In the genomic region with DNA sequence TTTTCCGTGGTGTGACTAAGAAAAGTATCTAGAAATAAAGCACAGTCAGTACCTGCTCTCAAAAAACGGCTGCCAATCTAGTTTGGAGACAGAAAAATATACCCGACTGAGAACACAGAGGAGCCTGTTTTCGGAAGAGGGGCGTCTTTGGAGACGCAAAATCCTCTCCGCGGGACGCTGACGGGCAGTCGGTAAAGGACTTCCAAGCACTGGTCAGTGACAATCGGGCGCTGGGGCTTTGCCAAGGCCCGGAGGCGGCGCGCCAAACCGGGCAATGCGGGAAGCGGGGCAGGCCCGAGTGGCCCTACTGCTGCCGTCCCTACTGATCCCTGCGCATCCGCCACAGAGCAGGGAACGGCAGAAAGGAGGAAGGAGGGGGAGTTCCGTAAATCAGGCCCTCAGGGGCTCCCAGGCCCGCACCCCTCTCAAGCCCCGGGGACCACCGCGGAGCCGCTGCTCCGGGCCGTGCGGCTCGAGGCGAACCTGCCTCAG, we compare ENCODE assay signal across 1 cellular context.
TF ChIP-seq lines count a peak whose summit lies in the region.

No MANE protein-coding gene starts in this region.

TF ChIP-seq in IMR-90, 13 proteins besides CTCF, POLR2A, EP300 and RAD21:
- TF ChIP-seq, protein P1, sequence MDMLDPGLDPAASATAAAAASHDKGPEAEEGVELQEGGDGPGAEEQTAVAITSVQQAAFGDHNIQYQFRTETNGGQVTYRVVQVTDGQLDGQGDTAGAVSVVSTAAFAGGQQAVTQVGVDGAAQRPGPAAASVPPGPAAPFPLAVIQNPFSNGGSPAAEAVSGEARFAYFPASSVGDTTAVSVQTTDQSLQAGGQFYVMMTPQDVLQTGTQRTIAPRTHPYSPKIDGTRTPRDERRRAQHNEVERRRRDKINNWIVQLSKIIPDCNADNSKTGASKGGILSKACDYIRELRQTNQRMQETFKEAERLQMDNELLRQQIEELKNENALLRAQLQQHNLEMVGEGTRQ (IDR thresholded peaks at IDR 0.05; ENCODE audit: low read depth, low read length) = no peak
- TF ChIP-seq NFE2L2 (IDR thresholded peaks at IDR 0.05; ENCODE audit: low read depth, low read length) = no peak
